Comparison of ENCODE assay signal across 9 cellular contexts in the genomic region with DNA sequence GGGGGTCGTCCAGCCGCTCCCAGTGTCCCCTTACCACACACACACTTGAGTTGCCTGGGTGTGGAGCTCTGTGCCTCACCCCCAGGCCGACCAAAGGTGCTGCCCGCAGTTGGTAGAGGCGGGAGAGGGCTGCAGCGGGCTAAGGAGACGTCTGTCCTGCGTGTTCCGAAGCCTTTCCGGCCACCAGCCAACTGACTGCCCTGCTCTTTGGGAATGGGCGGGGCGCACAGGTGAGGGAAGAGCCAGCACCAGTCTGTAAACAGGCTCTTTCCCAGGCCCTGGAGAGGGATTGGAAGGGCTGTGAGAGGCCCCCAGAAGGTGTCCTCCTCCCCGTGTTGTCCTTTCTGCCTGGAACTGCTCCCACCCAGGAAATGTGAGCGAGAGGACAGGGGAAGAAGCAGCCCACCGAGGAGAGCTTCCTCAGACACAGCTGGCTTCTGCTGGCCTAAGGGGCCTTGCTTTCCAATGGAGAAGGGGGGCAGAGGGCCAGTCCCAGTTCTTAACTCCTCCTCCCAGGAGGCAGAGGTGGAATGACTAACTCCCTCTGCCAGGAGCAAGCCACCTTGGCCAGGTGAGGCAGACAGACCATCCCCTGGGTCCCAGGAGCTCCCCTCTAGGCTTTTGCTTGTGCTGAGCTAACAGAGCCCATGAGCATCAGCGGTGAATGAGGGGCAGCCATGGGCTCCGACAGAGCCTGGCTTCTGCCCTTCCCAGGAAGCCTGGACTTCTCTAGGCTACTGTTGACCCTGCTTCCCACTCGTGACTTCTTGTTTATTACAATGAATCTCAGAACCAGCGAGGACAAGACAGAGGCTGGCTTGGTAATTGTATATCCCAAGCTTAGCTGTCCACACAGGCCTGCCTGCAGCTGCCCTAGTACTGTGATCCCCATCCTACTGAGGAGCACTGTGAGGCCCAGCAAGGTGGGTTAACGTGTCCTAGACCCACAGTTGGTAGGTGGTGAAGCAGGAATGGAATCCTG.
DNase-seq lines count a peak whose midpoint lies in the region; ATAC-seq and TF ChIP-seq lines count a peak whose summit lies in the region.
"Had no signal": no experiment of that assay in that cellular context is flagged by ENCODE, and none has a peak within 500 bp of the region (broad histone marks: within the 10 kb centered on the region; RNA-seq: fewer than 3 reads in every experiment).

No MANE protein-coding gene starts in this region.

- CTCF ChIA-PET in mammary epithelial cell (lab: Charles Lee; ENCODE audit: low non-redundant PET): no interaction called here

- dilution Hi-C loops in mammary epithelial cell (cut with HindIII; ENCODE audit: low sequenced_read_pairs): no loop called here

- peaks cover 18% of the 10 kb centered on the region for H3K79me2 ChIP-seq in mammary epithelial cell (ENCODE audit: insufficient read depth, low read length)

- whole genome bisulfite sequencing in mammary epithelial cell (ENCODE audit: low coverage, missing lambda C conversion rate): 11% methylated on average over 14 of the region's 20 CpGs

- H3K4me2 ChIP-seq in BLaER1 treated with 17β-estradiol and CSF1 and Interleukin-3, amounts not matched to agents 10 nM and 100 nM: peak overlapping the region; percentile 75 to 100 (median 98)
- peak overlapping the region; percentile 94 for H3K4me2 ChIP-seq in mammary epithelial cell (ENCODE audit: insufficient read depth, low read depth, low read length)

- peak overlapping the region in 8 of 11 experiments; percentile 4 to 62 (median 50); a peak in 10 of 22 replicates for H3K9ac ChIP-seq in BLaER1 treated with 17β-estradiol and CSF1 and Interleukin-3, amounts not matched to agents 10 nM and 100 nM
- H3K9ac ChIP-seq in mammary epithelial cell (ENCODE audit: insufficient read depth, low read length): peak overlapping the region; percentile 39

- H2AFZ ChIP-seq in mammary epithelial cell (ENCODE audit: low read depth, low read length): peak overlapping the region; percentile 48

- H3K9me3 ChIP-seq in BLaER1 treated with 17β-estradiol and CSF1 and Interleukin-3, amounts not matched to agents 10 nM and 100 nM (replicated peaks in 1 of 11): peaks cover 0 to 21% (median 15%) of the 10 kb centered on the region in 11 experiments; a peak in 15 of 22 replicates
- no peaks in the 10 kb centered on the region for H3K9me3 ChIP-seq in mammary epithelial cell (replicated peaks; ENCODE audit: insufficient read depth, low read length)

- no peak for TF ChIP-seq CTCF in mammary epithelial cell (conservative IDR thresholded peaks at IDR 0.05 in 1 of 2, IDR thresholded peaks at IDR 0.05 in 1 of 2; ENCODE audit: extremely low read depth in 1 of 2, insufficient read depth in 1 of 2, low read depth in 1 of 2, low read length in 2 of 2)

- ATAC-seq in HG03135 (IDR thresholded peaks at IDR 0.05; ENCODE audit: unreplicated experiment): no peak
- ATAC-seq in HG02763 (IDR thresholded peaks at IDR 0.05; ENCODE audit: unreplicated experiment): no peak

- peak overlapping the region; percentile 55 to 72 (median 61) for H3K4me3 ChIP-seq in BLaER1 treated with 17β-estradiol and CSF1 and Interleukin-3, amounts not matched to agents 10 nM and 100 nM
- peak overlapping the region; percentile 30 to 61 (median 58) for H3K4me3 ChIP-seq in mammary epithelial cell (replicated peaks in 1 of 3; ENCODE audit: insufficient read depth in 1 of 3, low read depth in 2 of 3, low read length in 3 of 3)

- BruUV-seq in mammary epithelial cell (replicated peaks; lab: Mats Ljungman, UMichigan): no TSS peak

- peaks cover 0 to 11% (median 4%) of the 10 kb centered on the region in 11 experiments; a peak in 5 of 22 replicates for H4K20me1 ChIP-seq in BLaER1 treated with 17β-estradiol and CSF1 and Interleukin-3, amounts not matched to agents 10 nM and 100 nM
- H4K20me1 ChIP-seq in mammary epithelial cell (ENCODE audit: insufficient read depth, low read length): no peaks in the 10 kb centered on the region

- H3K4me1 ChIP-seq in BLaER1 treated with 17β-estradiol and CSF1 and Interleukin-3, amounts not matched to agents 10 nM and 100 nM: peaks cover 18 to 35% (median 30%) of the 10 kb centered on the region in 10 experiments
- H3K4me1 ChIP-seq in mammary epithelial cell (ENCODE audit: insufficient read depth, low read length): peaks cover 44% of the 10 kb centered on the region

- DNase-seq in HPDE6-E6E7 (ENCODE audit: extremely low spot score) (peak; percentile 60), mammary epithelial cell (peak; percentile 76), medulla oblongata (ENCODE audit: extremely low spot score) (peak; percentile 50)
- no peak for DNase-seq in stimulated activated CD4-positive, alpha-beta T cell treated with anti-CD3 and anti-CD28 coated beads, Interleukin-4, amount 100 ng/mL, for 4 hours
- DNase-seq in activated CD8-positive, alpha-beta memory T cell treated with anti-CD3 and anti-CD28 coated beads for 24 hours: no peak
- DNase-seq: NCI-H2107 had no signal

- intact Hi-C loops in mammary epithelial cell (cut with micrococcal nuclease): loop anchor here (1.0 to 5.0 kb wide), 3 partner anchors 60 to 95 kb away; no protein-coding TSS in a partner anchor

- H3K36me3 ChIP-seq in BLaER1 treated with 17β-estradiol and CSF1 and Interleukin-3, amounts not matched to agents 10 nM and 100 nM: no peaks in the 10 kb centered on the region
- no peaks in the 10 kb centered on the region for H3K36me3 ChIP-seq in mammary epithelial cell (ENCODE audit: insufficient read depth, low read length)

- peaks cover 31 to 52% (median 44%) of the 10 kb centered on the region in 11 experiments for H3K27me3 ChIP-seq in BLaER1 treated with 17β-estradiol and CSF1 and Interleukin-3, amounts not matched to agents 10 nM and 100 nM
- no peaks in the 10 kb centered on the region for H3K27me3 ChIP-seq in mammary epithelial cell (ENCODE audit: insufficient read depth, low read length)

- H3K27ac ChIP-seq in BLaER1 treated with 17β-estradiol and CSF1 and Interleukin-3, amounts not matched to agents 10 nM and 100 nM: no peak overlapping the region
- H3K27ac ChIP-seq in mammary epithelial cell (ENCODE audit: insufficient read depth, low read depth, low read length): peak overlapping the region; percentile 30

- in situ Hi-C loops in mammary epithelial cell (cut with MboI; ENCODE audit: low sequenced_read_pairs in 2 of 2): no loop called here

Comparison
In these comparisons a context has a peak if more than half of its experiments do, and no peak if none do; other contexts are left out.
1. DNase-seq: peak in HPDE6-E6E7 (single experiment), mammary epithelial cell (single experiment) and medulla oblongata (single experiment); none in stimulated activated CD4-positive, alpha-beta T cell treated with anti-CD3 and anti-CD28 coated beads, Interleukin-4, amount 100 ng/mL, for 4 hours (0 of 2) and activated CD8-positive, alpha-beta memory T cell treated with anti-CD3 and anti-CD28 coated beads for 24 hours (single experiment).